In genomic region chr18:66916834-66917233, GRCh38 we compare ENCODE assay signal across 26 cellular contexts.
"Had no signal": no experiment of that assay in that cellular context is flagged by ENCODE, and none has a peak within 500 bp of the region (broad histone marks: within the 10 kb centered on the region; RNA-seq: fewer than 3 reads in every experiment).

No MANE protein-coding gene starts in this region.

- H3K4me3 Mint-ChIP-seq: activated B cell treated with CpG ODN at 0.5 μM for 24 hours; activated CD8-positive, alpha-beta T cell treated with anti-CD3 and anti-CD28 coated beads for 36 hours; activated T-cell treated with anti-CD3 and anti-CD28 coated beads, Interleukin-2, amount 50 U/mL, for 4 hours; activated T-helper 17 cell treated with anti-CD3 and anti-CD28 coated beads, Interleukin-2, amount 50 U/mL, for 72 hours; immature natural killer cell; natural killer cell treated with Interleukin-12 subunit alpha and Interleukin-12 subunit beta and Interleukin-15 and Interleukin-18, amount 100 ng/mL, for 72 hours had no signal

- H3K27me3 Mint-ChIP-seq: activated B cell treated with CpG ODN at 0.5 μM for 24 hours; activated CD8-positive, alpha-beta T cell treated with anti-CD3 and anti-CD28 coated beads for 36 hours; activated T-helper 17 cell treated with anti-CD3 and anti-CD28 coated beads, Interleukin-2, amount 50 U/mL, for 72 hours; natural killer cell treated with Interleukin-12 subunit alpha and Interleukin-12 subunit beta and Interleukin-15 and Interleukin-18, amount 100 ng/mL, for 72 hours had no signal

- H3K27ac ChIP-seq: brain microvascular endothelial cell, heart left ventricle, skin epidermis, testis had no signal

- H3K36me3 ChIP-seq: brain microvascular endothelial cell, heart left ventricle had no signal

- H3K4me1 Mint-ChIP-seq: activated B cell treated with CpG ODN at 0.5 μM for 24 hours; activated T-helper 17 cell treated with anti-CD3 and anti-CD28 coated beads, Interleukin-2, amount 50 U/mL, for 72 hours; immature natural killer cell had no signal

- H3K4me3 ChIP-seq: heart left ventricle, lung, mucosa of descending colon, skin epidermis, testis had no signal

- DNase-seq: activated B cell treated with CpG ODN at 0.5 μM for 24 hours; activated CD4-positive, alpha-beta T cell treated with anti-CD3 and anti-CD28 coated beads, Interleukin-2, amount 50 U/mL, for 1 hour; activated CD8-positive, alpha-beta T cell treated with anti-CD3 and anti-CD28 coated beads for 36 hours; activated gamma-delta T cell treated with Interleukin-2 at 50 U/mL for 16 hours; activated naive CD4-positive, alpha-beta T cell treated with anti-CD3 and anti-CD28 coated beads, Interleukin-2, amount 50 U/mL, for 16 hours; activated T-cell treated with anti-CD3 and anti-CD28 coated beads, Interleukin-2, amount 50 U/mL, for 4 hours; amniotic stem cell; brain microvascular endothelial cell; foreskin fibroblast; heart left ventricle; hypothalamus; immature natural killer cell; mucosa of descending colon; posterior cingulate gyrus; stimulated activated CD4-positive, alpha-beta T cell treated with anti-CD3 and anti-CD28 coated beads, Interleukin-12 subunit alpha, Interleukin-12 subunit beta, amount 100 ng/mL, for 4 hours; stimulated activated CD4-positive, alpha-beta T cell treated with anti-CD3 and anti-CD28 coated beads, Interleukin-4, amount 100 ng/mL, for 1 hour; stimulated activated naive CD8-positive, alpha-beta T cell treated with anti-CD3 and anti-CD28 coated beads, Interleukin-15, Interleukin-2, amounts not matched to agents 100 U/mL and 50 U/mL, for 24 hours; testis; trophoblast cell had no signal

- H3K36me3 Mint-ChIP-seq: immature natural killer cell; natural killer cell treated with Interleukin-12 subunit alpha and Interleukin-12 subunit beta and Interleukin-15 and Interleukin-18, amount 100 ng/mL, for 72 hours had no signal

- H3K9me3 Mint-ChIP-seq: activated B cell treated with CpG ODN at 0.5 μM for 24 hours; activated CD8-positive, alpha-beta T cell treated with anti-CD3 and anti-CD28 coated beads for 36 hours; activated T-cell treated with anti-CD3 and anti-CD28 coated beads, Interleukin-2, amount 50 U/mL, for 4 hours; activated T-helper 17 cell treated with anti-CD3 and anti-CD28 coated beads, Interleukin-2, amount 50 U/mL, for 72 hours had no signal

- H3K4me1 ChIP-seq: heart left ventricle, testis had no signal

- ATAC-seq: activated CD8-positive, alpha-beta T cell treated with anti-CD3 and anti-CD28 coated beads for 36 hours; activated T-cell treated with anti-CD3 and anti-CD28 coated beads, Interleukin-2, amount 50 U/mL, for 4 hours; activated T-helper 17 cell treated with anti-CD3 and anti-CD28 coated beads, Interleukin-2, amount 50 U/mL, for 72 hours; esophagus mucosa; heart left ventricle; left lobe of liver; mucosa of descending colon; natural killer cell treated with Interleukin-12 subunit alpha and Interleukin-12 subunit beta and Interleukin-15 and Interleukin-18, amount 100 ng/mL, for 72 hours; sciatic nerve; stimulated activated naive CD8-positive, alpha-beta T cell treated with anti-CD3 and anti-CD28 coated beads, Interleukin-15, Interleukin-2, amounts not matched to agents 100 U/mL and 50 U/mL, for 24 hours had no signal

- H3K9me3 ChIP-seq: heart left ventricle, mucosa of descending colon, testis had no signal

- H3K27ac Mint-ChIP-seq: activated B cell treated with CpG ODN at 0.5 μM for 24 hours; activated CD8-positive, alpha-beta T cell treated with anti-CD3 and anti-CD28 coated beads for 36 hours; activated T-helper 17 cell treated with anti-CD3 and anti-CD28 coated beads, Interleukin-2, amount 50 U/mL, for 72 hours; immature natural killer cell; natural killer cell treated with Interleukin-12 subunit alpha and Interleukin-12 subunit beta and Interleukin-15 and Interleukin-18, amount 100 ng/mL, for 72 hours had no signal

- H3K27me3 ChIP-seq: brain microvascular endothelial cell, heart left ventricle, testis had no signal
